In the genomic region with DNA sequence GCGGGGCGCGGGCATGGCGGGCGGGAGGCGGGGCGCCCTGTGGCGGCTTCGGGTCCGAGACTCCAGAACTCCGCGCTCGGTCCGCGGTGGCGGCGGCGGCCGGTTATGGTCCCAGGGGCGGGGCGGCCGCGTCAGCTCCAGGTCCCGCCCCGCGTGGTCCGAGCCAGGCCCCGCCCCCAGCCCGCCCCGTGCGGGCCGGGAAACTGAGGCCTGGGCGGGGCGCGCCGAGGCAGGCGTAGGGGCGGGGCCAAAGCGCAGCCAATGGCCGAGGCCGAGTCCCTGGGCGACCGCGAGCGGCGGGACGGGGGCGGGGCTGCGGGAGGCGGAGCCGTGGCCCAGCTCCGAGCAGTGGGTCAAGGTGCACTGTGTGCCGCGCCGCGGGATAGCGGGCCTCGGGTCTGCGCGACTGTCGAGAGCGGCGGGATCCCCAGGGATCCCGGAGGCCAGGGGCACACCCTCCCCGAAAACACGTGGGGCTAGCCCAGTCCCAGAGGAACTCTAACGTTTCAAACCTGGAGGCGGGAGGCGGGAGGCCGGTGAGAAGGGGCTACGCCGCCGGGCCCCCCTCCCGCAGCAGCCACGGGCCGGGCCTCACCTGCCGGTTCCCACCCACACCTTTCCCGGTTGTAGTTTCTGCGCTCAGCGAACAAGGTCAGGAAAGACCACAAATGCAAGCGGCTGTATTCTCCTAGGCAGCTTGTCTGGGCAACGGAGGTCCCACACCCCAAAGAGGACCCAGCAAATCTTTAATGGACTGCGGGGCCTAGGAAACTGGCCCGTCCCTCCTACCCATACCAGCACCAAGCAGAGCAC, we compare ENCODE assay signal across 8 cellular contexts. TPM values are rescaled to one million over a fixed set of nuclear protein-coding genes. Genes with fewer than 3 reads are reported as not detected.
DNase-seq lines count a peak whose midpoint lies in the region; ATAC-seq, FAIRE-seq and TF ChIP-seq lines count a peak whose summit lies in the region.

A gene (minus strand): TSS at position 78 of the 813 bp plus-strand sequence. CDS start 63 bp downstream, at position 15.

- H2BK20ac ChIP-seq in H1 (ENCODE audit: low read length): no peak within 1 kb of the TSS

- H3K14ac ChIP-seq in H1 (ENCODE audit: insufficient read length) (no peak within 1 kb of the TSS), mesenchymal stem cell (ENCODE audit: low read length in 2 of 2) (peak within 1 kb of the TSS in 1 of 2 experiments; percentile 96)

- peak within 1 kb of the TSS; percentile 83 for H3K18ac ChIP-seq in H1 (ENCODE audit: extremely low read depth, low read length)
- peak within 1 kb of the TSS; percentile 81 to 95 for H3K18ac ChIP-seq in mesenchymal stem cell (ENCODE audit: low read depth in 1 of 2, low read length in 2 of 2)

- H3K23ac ChIP-seq in H1 (ENCODE audit: insufficient read length) (no peak within 1 kb of the TSS), mesenchymal stem cell (ENCODE audit: low read length in 2 of 2) (peak within 1 kb of the TSS in 1 of 2 experiments; percentile 93)

- DNase-seq in CD1c-positive myeloid dendritic cell (ENCODE audit: extremely low spot score) (peak; percentile 93), NOMO-1 (lab: John Stamatoyannopoulos, UW; ENCODE audit: unreplicated experiment in 2 of 2) (peak; percentile 75 to 81), H1 (ENCODE audit: low read depth in 1 of 2, low spot score in 2 of 2) (peak; percentile 53 to 95), mesenchymal stem cell (peak; percentile 86)
- peak; percentile 60 to 73 for DNase-seq in activated CD8-positive, alpha-beta memory T cell treated with anti-CD3 and anti-CD28 coated beads for 4 hours (ENCODE audit: low read depth in 2 of 2)
- DNase-seq in stimulated activated CD8-positive, alpha-beta memory T cell treated with anti-CD3 and anti-CD28 coated beads, Interleukin-12 subunit alpha, Interleukin-12 subunit beta, amount 100 ng/mL, for 1 hour (ENCODE audit: low read depth): peak; percentile 61

- no peak for TF ChIP-seq RAD21 in H1 (IDR thresholded peaks at IDR 0.05 in 1 of 2, conservative IDR thresholded peaks at IDR 0.05 in 1 of 2; ENCODE audit: low read depth in 2 of 2, low read length in 2 of 2)

- POLR2A ChIA-PET in H1 (lab: Charles Lee; ENCODE audit: partially characterized antibody): interaction anchor here (0.9 to 3.1 kb wide), 9 partner anchors 9 to 253 kb away, joined by 3 to 11 read pairs (median 4); a partner anchor contains a TSS

- H3K27ac ChIP-seq in H1 (ENCODE audit: low read depth, low read length) (peak within 1 kb of the TSS; percentile 74; the same call in 1 of the 2 replicates), mesenchymal stem cell (ENCODE audit: low read length, poor library complexity, severe bottlenecking) (peak within 1 kb of the TSS; percentile 37)

- H4K91ac ChIP-seq in H1 (replicated peaks; ENCODE audit: insufficient read length, low read length) (peak within 1 kb of the TSS; percentile 83), mesenchymal stem cell (ENCODE audit: low read length) (peak within 1 kb of the TSS; percentile 90)

- H4K5ac ChIP-seq in H1 (ENCODE audit: insufficient read length, low read depth, low read length): peak within 1 kb of the TSS; percentile 67

- H2BK5ac ChIP-seq in H1 (ENCODE audit: low read depth, low read length): peak within 1 kb of the TSS; percentile 81; the same call in 1 of the 2 replicates
- peak within 1 kb of the TSS; percentile 33 for H2BK5ac ChIP-seq in mesenchymal stem cell (ENCODE audit: low read depth, low read length, poor library complexity, severe bottlenecking)

- peaks cover 0 to 9% (median 0%) of the 10 kb centered on the region in 4 experiments; a peak in 1 of 8 replicates for H3K36me3 ChIP-seq in H1 (ENCODE audit: control insufficient read depth in 2 of 4, insufficient read depth in 4 of 4, low read length in 3 of 4)
- peaks cover 15 to 50% of the 10 kb centered on the region in 2 experiments for H3K36me3 ChIP-seq in mesenchymal stem cell (ENCODE audit: control insufficient read depth in 1 of 2, insufficient read depth in 2 of 2, low read depth in 1 of 2, low read length in 2 of 2)

- CTCF ChIA-PET in H1 (lab: Charles Lee; ENCODE audit: partially characterized antibody): interaction anchor here (0.7 to 3.3 kb wide), 26 partner anchors 9 to 449 kb away, joined by 3 to 13 read pairs (median 4); a partner anchor contains a TSS

- peaks cover 7% of the 10 kb centered on the region; the same call in 1 of the 2 replicates for H3K23me2 ChIP-seq in H1 (ENCODE audit: low read depth, low read length)

- no peak within 1 kb of the TSS for H2BK12ac ChIP-seq in H1 (ENCODE audit: low read depth, low read length)
- H2BK12ac ChIP-seq in mesenchymal stem cell (ENCODE audit: low read length in 2 of 2): peak within 1 kb of the TSS in 1 of 2 experiments; percentile 72

- WGBS in H1 (ENCODE audit: extremely low coverage in 1 of 2, insufficient coverage in 1 of 2, insufficient read length in 1 of 2, insufficient replicate concordance in 2 of 2, low coverage in 1 of 2, low lambda C conversion rate in 2 of 2, missing lambda C conversion rate in 1 of 2), 2 experiments: 1% methylated on average over 40 of the region's 84 CpGs; no CpG with 5 or more reads in 1 of the 2 experiments
- WGBS in mesenchymal stem cell: 1% methylated on average over 72 of the region's 84 CpGs

- H3K4me1 ChIP-seq in H1 (replicated peaks in 1 of 4; ENCODE audit: control insufficient read depth in 3 of 4, insufficient read depth in 4 of 4, low read length in 3 of 4): peaks cover 0 to 35% (median 24%) of the 10 kb centered on the region in 4 experiments; a peak in 6 of 7 replicates
- peaks cover 44% of the 10 kb centered on the region for H3K4me1 ChIP-seq in mesenchymal stem cell (ENCODE audit: control insufficient read depth, insufficient read depth, low read depth, low read length)

- H3K79me1 ChIP-seq in H1 (ENCODE audit: low read depth, low read length): 0 out of 2 replicates have a peak, but pooled peaks cover 3% of the 10 kb centered on the region
- peaks cover 14% of the 10 kb centered on the region for H3K79me1 ChIP-seq in mesenchymal stem cell (replicated peaks; ENCODE audit: low read length, poor library complexity, severe bottlenecking)

- peak within 1 kb of the TSS; percentile 57 for H3K4ac ChIP-seq in H1 (replicated peaks; ENCODE audit: insufficient read length, low read depth, low read length)
- H3K4ac ChIP-seq in mesenchymal stem cell (ENCODE audit: low read depth in 1 of 2, low read length in 2 of 2): peak within 1 kb of the TSS; percentile 57 to 93

- H2AK5ac ChIP-seq in H1 (ENCODE audit: low read depth, low read length) (no peak within 1 kb of the TSS), mesenchymal stem cell (ENCODE audit: low read length, severe bottlenecking) (no peak within 1 kb of the TSS)

- FAIRE-seq in H1 (lab: Jason Lieb, UNC): no peak

- H4K20me1 ChIP-seq in H1 (replicated peaks in 1 of 2; ENCODE audit: control insufficient read depth in 1 of 2, insufficient read depth in 2 of 2, low read length in 2 of 2): peaks cover 2 to 22% of the 10 kb centered on the region in 2 experiments

- H3K9me3 ChIP-seq in H1 (ENCODE audit: insufficient read depth in 2 of 2, low read depth in 1 of 2, low read length in 1 of 2): no peaks in the 10 kb centered on the region
- H3K9me3 ChIP-seq in mesenchymal stem cell (ENCODE audit: control insufficient read depth, low read length): no peaks in the 10 kb centered on the region

- H2BK120ac ChIP-seq in H1 (replicated peaks; ENCODE audit: low read depth, low read length) (no peak within 1 kb of the TSS), mesenchymal stem cell (ENCODE audit: low read depth, low read length) (peak within 1 kb of the TSS; percentile 82)

- TF ChIP-seq POLR2A in H1 (IDR thresholded peaks at IDR 0.05; ENCODE audit: control extremely low read depth in 1 of 2, low read depth in 2 of 2, low read length in 2 of 2): no peak; a peak in 1 of 3 replicates

- 0 out of 2 replicates have a peak within 1 kb of the TSS, but pooled peaks have one; percentile 14 for H2AFZ ChIP-seq in H1 (ENCODE audit: low read length)
- peak within 1 kb of the TSS; percentile 79 for H2AFZ ChIP-seq in mesenchymal stem cell (ENCODE audit: low read depth, low read length)

- peak within 1 kb of the TSS; percentile 77 for H4K8ac ChIP-seq in H1 (ENCODE audit: extremely low read depth, insufficient read depth, low read length)
- H4K8ac ChIP-seq in mesenchymal stem cell (ENCODE audit: low read length): peak within 1 kb of the TSS; percentile 78

- H2BK15ac ChIP-seq in H1 (ENCODE audit: low read length) (no peak within 1 kb of the TSS), mesenchymal stem cell (ENCODE audit: low read depth, poor library complexity, severe bottlenecking) (peak within 1 kb of the TSS; percentile 71)

- no peak for TF ChIP-seq EP300 in H1 (IDR thresholded peaks at IDR 0.05; ENCODE audit: borderline replicate concordance in 1 of 2, low read depth in 2 of 2, low read length in 2 of 2)

- peaks cover 0 to 8% of the 10 kb centered on the region in 2 experiments; a peak in 1 of 4 replicates for H3K79me2 ChIP-seq in H1 (ENCODE audit: control insufficient read depth in 1 of 2, insufficient read depth in 2 of 2, low read length in 2 of 2)

- H3K9ac ChIP-seq in H1 (replicated peaks in 1 of 4; ENCODE audit: extremely low read depth in 1 of 4, low read depth in 3 of 4, low read length in 3 of 4) (peak within 1 kb of the TSS; percentile 10 to 80 (median 60); a peak in 5 of 7 replicates), mesenchymal stem cell (ENCODE audit: low read length) (peak within 1 kb of the TSS; percentile 82)

- H3K27me3 ChIP-seq in H1 (replicated peaks in 1 of 4; ENCODE audit: control insufficient read depth in 3 of 4, extremely low read depth in 1 of 4, insufficient read depth in 3 of 4, low read length in 3 of 4): no peaks in the 10 kb centered on the region
- H3K27me3 ChIP-seq in mesenchymal stem cell (ENCODE audit: control insufficient read depth in 1 of 2, insufficient read depth in 1 of 2, low read length in 2 of 2): no peaks in the 10 kb centered on the region

- H3K4me3 ChIP-seq in H1 (ENCODE audit: extremely low read depth in 1 of 4, insufficient read depth in 2 of 4, low read depth in 3 of 4, low read length in 4 of 4) (peak within 1 kb of the TSS; percentile 62 to 93 (median 73)), mesenchymal stem cell (ENCODE audit: insufficient read depth in 1 of 2, low read depth in 1 of 2, low read length in 2 of 2) (peak within 1 kb of the TSS; percentile 82 to 90)

- ATAC-seq in GM19395 (IDR thresholded peaks at IDR 0.05; ENCODE audit: unreplicated experiment): peak; percentile 65
- peak; percentile 49 for ATAC-seq in HG03565 (IDR thresholded peaks at IDR 0.05; ENCODE audit: unreplicated experiment)

- no peak for TF ChIP-seq CTCF in H1 (IDR thresholded peaks at IDR 0.05; ENCODE audit: control extremely low read depth in 1 of 3, insufficient read depth in 1 of 3, low read depth in 1 of 3, low read length in 3 of 3)

- H3K4me2 ChIP-seq in H1 (ENCODE audit: insufficient read depth in 1 of 2, low read depth in 2 of 2, low read length in 2 of 2): peak within 1 kb of the TSS; percentile 35 to 96
- H3K4me2 ChIP-seq in mesenchymal stem cell (ENCODE audit: low read length, poor library complexity, severe bottlenecking): peak within 1 kb of the TSS; percentile 88

- H3K56ac ChIP-seq in H1 (replicated peaks; ENCODE audit: insufficient read length, low read depth, low read length): peak within 1 kb of the TSS; percentile 97

RNA-seq across cellular contexts. Expression of the gene that starts here (rescaled TPM):
- 148 and 157 TPM in 2 replicates for total RNA-seq in H1 (2021; fragmentation: NEBNext Ultra II Directional; extraction: Animal tissue kit (Norgen Biotek cat#: 25700))
- polyA plus RNA-seq in H1 (2011; rRNA removed): 110 and 183 TPM in 2 replicates
- 111 TPM for polyA plus RNA-seq in H1 (2011; cell fraction: cytosol; rRNA removed)
- 127 TPM for polyA plus RNA-seq in H1 (2011; cell fraction: nucleus; rRNA removed)
- polyA plus RNA-seq in H1 (2012, experiment 1 of 2): 74.1 to 161 TPM (median 156 TPM) in 4 replicates
- polyA plus RNA-seq in H1 (2012, experiment 2 of 2): 175 TPM
- polyA plus RNA-seq in H1 (2013, experiment 1 of 2): 102 TPM
- 94.5 TPM for polyA plus RNA-seq in H1 (2013, experiment 2 of 2)
- polyA minus RNA-seq in H1 (2011; rRNA and poly(A)+ RNA removed): 47.6 and 69.7 TPM in 2 replicates
- 67.6 TPM for polyA minus RNA-seq in H1 (2011; cell fraction: cytosol; rRNA and poly(A)+ RNA removed)
- polyA minus RNA-seq in H1 (2011; cell fraction: nucleus; rRNA and poly(A)+ RNA removed): 43.8 TPM
- polyA plus RNA-seq in mesenchymal stem cell (2013, experiment 1 of 2): 119 TPM
- 117 TPM for polyA plus RNA-seq in mesenchymal stem cell (2013, experiment 2 of 2)

Comparison
In these comparisons a context has a peak if more than half of its experiments do, and no peak if none do; other contexts are left out.
1. Peak in every context shown above with its lines: DNase-seq, ATAC-seq, H3K4me3 ChIP-seq and H3K27ac ChIP-seq.